ENCODE assay signal across 24 cellular contexts in the genomic region with DNA sequence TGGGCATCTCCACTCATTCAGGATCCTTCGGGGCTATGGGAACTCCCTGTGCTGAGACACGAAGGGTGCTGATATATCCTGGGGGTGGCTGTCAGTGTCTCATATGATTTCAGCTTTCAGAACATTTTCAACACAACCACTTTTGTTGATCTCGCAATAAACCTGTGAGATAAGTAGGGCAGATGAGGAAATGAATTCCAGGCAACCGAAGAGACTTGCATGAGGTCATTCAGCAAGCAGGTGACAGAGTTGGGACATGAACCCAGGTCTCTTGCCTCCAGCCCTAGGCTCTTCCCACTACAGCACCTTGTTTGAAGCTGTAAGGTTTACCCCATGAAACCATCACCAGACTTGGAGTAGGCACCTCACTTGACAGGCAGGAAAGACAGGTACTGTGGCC. TPM values are rescaled to one million over a fixed set of nuclear protein-coding genes. Genes with fewer than 3 reads are reported as not detected.
DNase-seq lines count a peak whose midpoint lies in the region; ATAC-seq and TF ChIP-seq lines count a peak whose summit lies in the region.
"Had no signal": no experiment of that assay in that cellular context is flagged by ENCODE, and none has a peak within 500 bp of the region (broad histone marks: within the 10 kb centered on the region; RNA-seq: fewer than 3 reads in every experiment).

No MANE protein-coding gene starts in this region.

- peaks cover 60% of the 10 kb centered on the region for H3K36me3 ChIP-seq in lower lobe of right lung
- H3K36me3 ChIP-seq: WERI-Rb-1 had no signal

- DNase-seq in SKM-1 treated with dmso at 0.1 percent for 144 hours (lab: John Stamatoyannopoulos, UW; ENCODE audit: unreplicated experiment) (peak; percentile 52), lower lobe of right lung (no peak), NCI-H69 (lab: John Stamatoyannopoulos, UW) (no peak)
- DNase-seq: activated CD4-positive, alpha-beta T cell treated with anti-CD3 and anti-CD28 coated beads, Interleukin-2, amount 50 U/mL, for 1 hour; activated naive CD4-positive, alpha-beta T cell; activated T-cell treated with anti-CD3 and anti-CD28 coated beads, Interleukin-2, amount 50 U/mL, for 48 hours; body of pancreas; C1 segment of cervical spinal cord; Calu3; foreskin keratinocyte; heart left ventricle; Kasumi-1; MV-4-11; naive thymus-derived CD4-positive, alpha-beta T cell; NCI-H446 treated with DMSO at 0.1 percent for 48 hours; OCI-M1; stimulated activated CD4-positive, alpha-beta T cell treated with anti-CD3 and anti-CD28 coated beads, Interleukin-2, amount 100 ng/mL, for 24 hours; WERI-Rb-1 had no signal

- H3K27me3 ChIP-seq in lower lobe of right lung (ENCODE audit: low read depth), result no peaks in the 10 kb centered on the region
- H3K27me3 ChIP-seq: body of pancreas, foreskin keratinocyte, tibial nerve had no signal

- H3K9me3 ChIP-seq in lower lobe of right lung, result no peaks in the 10 kb centered on the region
- H3K9me3 ChIP-seq: body of pancreas, heart left ventricle, tibial nerve had no signal

- peak overlapping the region; percentile 24 for H3K27ac Mint-ChIP-seq in stimulated activated memory B cell treated with anti-CD40 and anti-IgM and Interleukin-4, amounts not matched to agents 10 μg/mL and 1 μg/mL and 100 μg/mL, for 72 hours
- H3K27ac Mint-ChIP-seq: mesothelial cell of epicardium; naive thymus-derived CD4-positive, alpha-beta T cell had no signal

- no peaks in the 10 kb centered on the region for H3K9me3 Mint-ChIP-seq in stimulated activated memory B cell treated with anti-CD40 and anti-IgM and Interleukin-4, amounts not matched to agents 10 μg/mL and 1 μg/mL and 100 μg/mL, for 72 hours
- H3K9me3 Mint-ChIP-seq: mesothelial cell of epicardium; naive thymus-derived CD4-positive, alpha-beta T cell had no signal

- H3K4me1 Mint-ChIP-seq in stimulated activated memory B cell treated with anti-CD40 and anti-IgM and Interleukin-4, amounts not matched to agents 10 μg/mL and 1 μg/mL and 100 μg/mL, for 72 hours, result no peaks in the 10 kb centered on the region

- H3K4me1 ChIP-seq in lower lobe of right lung, result peaks cover 12% of the 10 kb centered on the region
- H3K4me1 ChIP-seq: body of pancreas, heart left ventricle, tibial nerve had no signal

- intact Hi-C loops in lower lobe of right lung (cut with DNase I), result no loop called here

- no peak overlapping the region for H3K4me3 ChIP-seq in lower lobe of right lung
- H3K4me3 ChIP-seq: body of pancreas, heart left ventricle, tibial nerve had no signal

- no peak overlapping the region for H3K4me3 Mint-ChIP-seq in stimulated activated memory B cell treated with anti-CD40 and anti-IgM and Interleukin-4, amounts not matched to agents 10 μg/mL and 1 μg/mL and 100 μg/mL, for 72 hours
- H3K4me3 Mint-ChIP-seq: mesothelial cell of epicardium; naive thymus-derived CD4-positive, alpha-beta T cell had no signal

- ATAC-seq in esophagus mucosa (peak; percentile 81), lower lobe of right lung (peak; percentile 58 to 64), HG03095 (IDR thresholded peaks at IDR 0.05; ENCODE audit: unreplicated experiment) (no peak), HG02588 (IDR thresholded peaks at IDR 0.05; ENCODE audit: unreplicated experiment) (no peak)
- no peak for ATAC-seq in stimulated activated memory B cell treated with anti-CD40 and anti-IgM and Interleukin-4, amounts not matched to agents 10 μg/mL and 1 μg/mL and 100 μg/mL, for 72 hours
- ATAC-seq: body of pancreas; foreskin keratinocyte; heart left ventricle; naive thymus-derived CD4-positive, alpha-beta T cell had no signal

- no peaks in the 10 kb centered on the region for H3K36me3 Mint-ChIP-seq in stimulated activated memory B cell treated with anti-CD40 and anti-IgM and Interleukin-4, amounts not matched to agents 10 μg/mL and 1 μg/mL and 100 μg/mL, for 72 hours
- H3K36me3 Mint-ChIP-seq: mesothelial cell of epicardium had no signal

- TF ChIP-seq CTCF in lower lobe of right lung (IDR thresholded peaks at IDR 0.05), result no peak

- H3K27ac ChIP-seq in lower lobe of right lung, result peak overlapping the region; percentile 18
- H3K27ac ChIP-seq: body of pancreas, foreskin keratinocyte, heart left ventricle, tibial nerve, WERI-Rb-1 had no signal

- no peaks in the 10 kb centered on the region for H3K27me3 Mint-ChIP-seq in stimulated activated memory B cell treated with anti-CD40 and anti-IgM and Interleukin-4, amounts not matched to agents 10 μg/mL and 1 μg/mL and 100 μg/mL, for 72 hours

RNA-seq across cellular contexts. Expression of gene DUOX1, which starts 16.6 kb away (rescaled TPM):
- total RNA-seq in esophagus mucosa (114 TPM), lower lobe of right lung (317 TPM)

RNA-seq across cellular contexts. Expression of gene DUOXA1, which starts 16.7 kb away (rescaled TPM):
- total RNA-seq in esophagus mucosa (131 TPM), lower lobe of right lung (131 TPM)
- total RNA-seq: body of pancreas, Calu3 had no signal

RNA-seq across cellular contexts. Expression of gene DUOXA2, which starts 32.3 kb away (rescaled TPM):
- 10.4 TPM for total RNA-seq in esophagus mucosa
- total RNA-seq in lower lobe of right lung, result not detected
- total RNA-seq: body of pancreas; Calu3; foreskin keratinocyte; heart left ventricle; mesothelial cell of epicardium; naive thymus-derived CD4-positive, alpha-beta T cell; tibial nerve had no signal

RNA-seq across cellular contexts. Expression of gene DUOX2, which starts 32.4 kb away (rescaled TPM):
- 29.3 TPM for total RNA-seq in esophagus mucosa
- 4.0 TPM for total RNA-seq in lower lobe of right lung

RNA-seq across cellular contexts. Expression of gene SHF, which starts 41.4 kb away (rescaled TPM):
- total RNA-seq in esophagus mucosa (1.6 TPM), lower lobe of right lung (6.4 TPM)

Comparison
In these comparisons a context has a peak if more than half of its experiments do, and no peak if none do; other contexts are left out.
1. ATAC-seq: peak in esophagus mucosa (single experiment) and lower lobe of right lung (2 of 2); none in stimulated activated memory B cell treated with anti-CD40 and anti-IgM and Interleukin-4, amounts not matched to agents 10 μg/mL and 1 μg/mL and 100 μg/mL, for 72 hours (single experiment), HG03095 (single experiment) and HG02588 (single experiment).
2. RNA of gene DUOXA2, which starts 32.3 kb away (total RNA-seq): 10.4 TPM in esophagus mucosa (single experiment); not detected in lower lobe of right lung (single experiment); every median in the first group is over 10 times any median in the second.